ENCODE assay signal across 8 cellular contexts in the genomic region with DNA sequence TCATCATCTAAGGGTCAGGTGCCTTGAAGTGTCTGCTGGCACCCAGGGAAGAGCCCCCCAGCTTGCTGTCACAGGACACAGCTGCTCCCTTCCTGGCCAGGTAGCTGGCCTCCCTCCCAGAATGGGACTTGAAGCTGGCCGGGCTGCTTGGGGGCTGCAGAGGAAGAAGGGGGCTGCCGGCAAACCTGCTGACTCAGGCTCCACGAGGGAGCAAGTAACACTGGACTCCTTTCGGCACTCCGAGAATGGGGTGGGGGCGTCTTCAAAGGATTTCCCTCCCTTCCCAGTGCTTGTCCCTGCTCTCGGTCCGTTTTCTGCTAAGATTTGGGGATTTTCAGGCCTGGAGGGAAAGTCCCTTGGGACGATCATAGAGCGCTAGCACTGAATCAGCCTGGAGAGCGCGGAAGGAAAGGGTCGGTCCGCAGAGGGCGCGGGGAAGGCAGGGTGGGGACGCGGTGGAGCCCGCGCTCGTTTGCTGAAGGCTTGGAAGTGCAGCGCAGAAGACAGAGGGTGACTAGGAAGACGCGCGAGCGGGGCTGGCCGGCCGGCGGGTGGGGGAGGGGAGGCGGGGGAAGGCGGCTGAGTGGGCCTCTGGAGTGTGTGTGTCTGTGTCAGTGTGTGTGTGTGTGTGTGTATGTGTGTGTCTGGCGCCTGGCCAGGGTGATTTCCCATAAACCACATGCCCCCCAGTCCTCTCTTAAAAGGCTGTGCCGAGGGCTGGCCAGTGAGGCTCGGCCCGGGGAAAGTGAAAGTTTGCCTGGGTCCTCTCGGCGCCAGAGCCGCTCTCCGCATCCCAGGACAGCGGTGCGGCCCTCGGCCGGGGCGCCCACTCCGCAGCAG. TPM values are rescaled to one million over a fixed set of nuclear protein-coding genes. Genes with fewer than 3 reads are reported as not detected.
DNase-seq lines count a peak whose midpoint lies in the region; ATAC-seq, FAIRE-seq and TF ChIP-seq lines count a peak whose summit lies in the region.

A gene with protein sequence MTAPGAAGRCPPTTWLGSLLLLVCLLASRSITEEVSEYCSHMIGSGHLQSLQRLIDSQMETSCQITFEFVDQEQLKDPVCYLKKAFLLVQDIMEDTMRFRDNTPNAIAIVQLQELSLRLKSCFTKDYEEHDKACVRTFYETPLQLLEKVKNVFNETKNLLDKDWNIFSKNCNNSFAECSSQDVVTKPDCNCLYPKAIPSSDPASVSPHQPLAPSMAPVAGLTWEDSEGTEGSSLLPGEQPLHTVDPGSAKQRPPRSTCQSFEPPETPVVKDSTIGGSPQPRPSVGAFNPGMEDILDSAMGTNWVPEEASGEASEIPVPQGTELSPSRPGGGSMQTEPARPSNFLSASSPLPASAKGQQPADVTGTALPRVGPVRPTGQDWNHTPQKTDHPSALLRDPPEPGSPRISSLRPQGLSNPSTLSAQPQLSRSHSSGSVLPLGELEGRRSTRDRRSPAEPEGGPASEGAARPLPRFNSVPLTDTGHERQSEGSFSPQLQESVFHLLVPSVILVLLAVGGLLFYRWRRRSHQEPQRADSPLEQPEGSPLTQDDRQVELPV (plus strand): TSS at position 727 of the 840 bp plus-strand sequence. CDS start 175 bp downstream, outside the sequence.

- H2BK12ac ChIP-seq in H1 (ENCODE audit: low read depth, low read length), result peak within 1 kb of the TSS; percentile 92; the same call in 1 of the 2 replicates

- peaks cover 7 to 47% (median 34%) of the 10 kb centered on the region in 4 experiments for H3K27me3 ChIP-seq in H1 (replicated peaks in 1 of 4; ENCODE audit: control insufficient read depth in 3 of 4, extremely low read depth in 1 of 4, insufficient read depth in 3 of 4, low read length in 3 of 4)

- H4K20me1 ChIP-seq in H1 (replicated peaks in 1 of 2; ENCODE audit: control insufficient read depth in 1 of 2, insufficient read depth in 2 of 2, low read length in 2 of 2), result no peaks in the 10 kb centered on the region
- H4K20me1 ChIP-seq in OCI-LY7 (ENCODE audit: insufficient read depth, low read length), result no peaks in the 10 kb centered on the region

- peak within 1 kb of the TSS; percentile 60 for H2BK120ac ChIP-seq in H1 (replicated peaks; ENCODE audit: low read depth, low read length)

- peaks cover 30% of the 10 kb centered on the region for H3K4me1 Mint-ChIP-seq in memory B cell

- H4K5ac ChIP-seq in H1 (ENCODE audit: insufficient read length, low read depth, low read length), result no peak within 1 kb of the TSS

- POLR2A ChIA-PET in H1 (lab: Charles Lee; ENCODE audit: partially characterized antibody) (interaction anchor here (0.8 to 1.7 kb wide), 6 partner anchors 8 to 151 kb away, joined by 3 to 6 read pairs (median 4); no protein-coding TSS in a partner anchor), OCI-LY7 (lab: Charles Lee) (no interaction called here)

- H3K79me2 ChIP-seq in H1 (ENCODE audit: control insufficient read depth in 1 of 2, insufficient read depth in 2 of 2, low read length in 2 of 2) (no peaks in the 10 kb centered on the region), OCI-LY7 (ENCODE audit: insufficient read depth, low read depth, low read length) (no peaks in the 10 kb centered on the region)

- no peaks in the 10 kb centered on the region for H3K9me3 Mint-ChIP-seq in memory B cell

- intact Hi-C loops in OCI-LY7 (cut with micrococcal nuclease; ENCODE audit: unreplicated experiment), result no loop called here

- no peaks in the 10 kb centered on the region for H3K9me2 ChIP-seq in OCI-LY7 (ENCODE audit: insufficient read depth, low read length)

- peak within 1 kb of the TSS; percentile 90 for H3K27ac Mint-ChIP-seq in memory B cell

- no peak for TF ChIP-seq CTCF in H1 (IDR thresholded peaks at IDR 0.05; ENCODE audit: control extremely low read depth in 1 of 3, insufficient read depth in 1 of 3, low read depth in 1 of 3, low read length in 3 of 3)
- no peak for TF ChIP-seq CTCF in OCI-LY7 (conservative IDR thresholded peaks at IDR 0.05; ENCODE audit: low read length)

- H2AFZ ChIP-seq in H1 (ENCODE audit: low read length) (peak within 1 kb of the TSS; percentile 92; the same call in 1 of the 2 replicates), OCI-LY7 (ENCODE audit: low read length) (no peak within 1 kb of the TSS)

- H3K27ac ChIP-seq in H1 (ENCODE audit: low read depth, low read length) (no peak within 1 kb of the TSS), OCI-LY7 (ENCODE audit: low read depth, low read length, poor library complexity, severe bottlenecking) (no peak within 1 kb of the TSS)

- no peak within 1 kb of the TSS for H3K14ac ChIP-seq in H1 (ENCODE audit: insufficient read length)

- peaks cover 12% of the 10 kb centered on the region; the same call in 1 of the 2 replicates for H3K23me2 ChIP-seq in H1 (ENCODE audit: low read depth, low read length)

- 3% methylated on average over 31 of the region's 45 CpGs; no CpG with 5 or more reads in 1 of the 2 experiments for WGBS in H1 (ENCODE audit: extremely low coverage in 1 of 2, insufficient coverage in 1 of 2, insufficient read length in 1 of 2, insufficient replicate concordance in 2 of 2, low coverage in 1 of 2, low lambda C conversion rate in 2 of 2, missing lambda C conversion rate in 1 of 2), 2 experiments

- H3K4ac ChIP-seq in H1 (replicated peaks; ENCODE audit: insufficient read length, low read depth, low read length), result no peak within 1 kb of the TSS

- FAIRE-seq in H1 (lab: Jason Lieb, UNC), result no peak

- H3K79me1 ChIP-seq in H1 (ENCODE audit: low read depth, low read length), result no peaks in the 10 kb centered on the region

- peaks cover 17% of the 10 kb centered on the region for H3K27me3 Mint-ChIP-seq in memory B cell

- peak within 1 kb of the TSS; percentile 94 for H3K18ac ChIP-seq in H1 (ENCODE audit: extremely low read depth, low read length)

- no peak; a peak in 1 of 3 replicates for TF ChIP-seq POLR2A in H1 (IDR thresholded peaks at IDR 0.05; ENCODE audit: control extremely low read depth in 1 of 2, low read depth in 2 of 2, low read length in 2 of 2)

- H3K36me3 ChIP-seq in H1 (ENCODE audit: control insufficient read depth in 2 of 4, insufficient read depth in 4 of 4, low read length in 3 of 4) (0 out of 8 replicates have a peak, but pooled peaks cover 0 to 1% (median 0%) of the 10 kb centered on the region in 4 experiments), OCI-LY7 (ENCODE audit: insufficient read depth, low read length) (no peaks in the 10 kb centered on the region)

- peak within 1 kb of the TSS; percentile 47 to 69 (median 56) for H3K4me3 ChIP-seq in H1 (ENCODE audit: extremely low read depth in 1 of 4, insufficient read depth in 2 of 4, low read depth in 3 of 4, low read length in 4 of 4)
- H3K4me3 ChIP-seq in OCI-LY7 (ENCODE audit: low read depth, low read length, poor library complexity, severe bottlenecking), result no peak within 1 kb of the TSS

- H3K4me3 Mint-ChIP-seq in memory B cell, result peak within 1 kb of the TSS; percentile 93

- no peak for TF ChIP-seq EP300 in H1 (IDR thresholded peaks at IDR 0.05; ENCODE audit: borderline replicate concordance in 1 of 2, low read depth in 2 of 2, low read length in 2 of 2)

- H3K4me1 ChIP-seq in H1 (replicated peaks in 1 of 4; ENCODE audit: control insufficient read depth in 3 of 4, insufficient read depth in 4 of 4, low read length in 3 of 4) (peaks cover 2 to 25% (median 13%) of the 10 kb centered on the region in 4 experiments), OCI-LY7 (ENCODE audit: insufficient read depth, low read length, poor library complexity, severe bottlenecking) (peaks cover 11% of the 10 kb centered on the region)

- peaks cover 2% of the 10 kb centered on the region for H3K36me3 Mint-ChIP-seq in memory B cell

- no peak within 1 kb of the TSS for H2AK5ac ChIP-seq in H1 (ENCODE audit: low read depth, low read length)

- no peak within 1 kb of the TSS for H3K56ac ChIP-seq in H1 (replicated peaks; ENCODE audit: insufficient read length, low read depth, low read length)

- peak within 1 kb of the TSS; percentile 31 to 81 (median 40); a peak in 6 of 7 replicates for H3K9ac ChIP-seq in H1 (replicated peaks in 1 of 4; ENCODE audit: extremely low read depth in 1 of 4, low read depth in 3 of 4, low read length in 3 of 4)

- H2BK5ac ChIP-seq in H1 (ENCODE audit: low read depth, low read length), result peak within 1 kb of the TSS; percentile 60; the same call in 1 of the 2 replicates

- H2BK20ac ChIP-seq in H1 (ENCODE audit: low read length), result 0 out of 2 replicates have a peak within 1 kb of the TSS, but pooled peaks have one; percentile 52

- peak; percentile 38 for ATAC-seq in memory B cell (ENCODE audit: low read depth)

- CTCF ChIA-PET in H1 (lab: Charles Lee; ENCODE audit: partially characterized antibody) (interaction anchor here (1.3 to 11.7 kb wide), 3 partner anchors 17 to 133 kb away, joined by 3 to 94 read pairs (median 7); no protein-coding TSS in a partner anchor), OCI-LY7 (lab: Charles Lee; ENCODE audit: unreplicated experiment) (no interaction called here)

- no TSS peak for BruUV-seq in OCI-LY7 (replicated peaks; lab: Mats Ljungman, UMichigan)

- peak within 1 kb of the TSS; percentile 37 for H4K91ac ChIP-seq in H1 (replicated peaks; ENCODE audit: insufficient read length, low read length)

- H3K4me2 ChIP-seq in H1 (ENCODE audit: insufficient read depth in 1 of 2, low read depth in 2 of 2, low read length in 2 of 2) (peak within 1 kb of the TSS; percentile 72 to 95), OCI-LY7 (ENCODE audit: low read length) (no peak within 1 kb of the TSS)

- TF ChIP-seq RAD21 in H1 (IDR thresholded peaks at IDR 0.05 in 1 of 2, conservative IDR thresholded peaks at IDR 0.05 in 1 of 2; ENCODE audit: low read depth in 2 of 2, low read length in 2 of 2), result 0 out of 4 replicates have a peak, but pooled peaks of 1 of the 2 experiments have one; percentile 5

- H4K8ac ChIP-seq in H1 (ENCODE audit: extremely low read depth, insufficient read depth, low read length), result no peak within 1 kb of the TSS; the same call in 1 of the 2 replicates

- peak within 1 kb of the TSS; percentile 85; the same call in 1 of the 2 replicates for H2BK15ac ChIP-seq in H1 (ENCODE audit: low read length)

- no peak within 1 kb of the TSS for H3K23ac ChIP-seq in H1 (ENCODE audit: insufficient read length)

- peak; percentile 47 for DNase-seq in NCI-H1092 treated with DMSO at 0.1 percent for 48 hours (lab: John Stamatoyannopoulos, UW)
- no peak for DNase-seq in NCI-H1092 (lab: John Stamatoyannopoulos, UW)
- peak; percentile 18 for DNase-seq in NCI-H2196 treated with DMSO at 0.1 percent for 48 hours (lab: John Stamatoyannopoulos, UW; ENCODE audit: unreplicated experiment)
- DNase-seq in activated CD8-positive, alpha-beta memory T cell treated with anti-CD3 and anti-CD28 coated beads, Interleukin-2, amount 50 U/mL, for 24 hours (ENCODE audit: extremely low read depth), result peak; percentile 30
- peak in 1 of 2 experiments; percentile 62 for DNase-seq in H1 (ENCODE audit: low read depth in 1 of 2, low spot score in 2 of 2)
- peak; percentile 52 to 57 for DNase-seq in memory B cell (ENCODE audit: low spot score in 2 of 2)
- peak; percentile 44 to 53 (median 44) for DNase-seq in stimulated activated CD4-positive, alpha-beta T cell treated with anti-CD3 and anti-CD28 coated beads, TNF-alpha, amount 100 ng/mL, for 48 hours (ENCODE audit: low read depth in 3 of 3)
- DNase-seq in OCI-LY7 (ENCODE audit: low spot score), result no peak

- H3K9me3 ChIP-seq in H1 (ENCODE audit: insufficient read depth in 2 of 2, low read depth in 1 of 2, low read length in 1 of 2) (no peaks in the 10 kb centered on the region), OCI-LY7 (ENCODE audit: low read length) (no peaks in the 10 kb centered on the region)

RNA-seq across cellular contexts. Expression of the gene that starts here (rescaled TPM):
- 2.0 and 3.3 TPM in 2 replicates for total RNA-seq in H1 (2021; fragmentation: NEBNext Ultra II Directional; extraction: Animal tissue kit (Norgen Biotek cat#: 25700))
- 4.2 and 5.4 TPM in 2 replicates for polyA plus RNA-seq in H1 (2011; rRNA removed)
- polyA plus RNA-seq in H1 (2011; cell fraction: cytosol; rRNA removed), result 3.4 TPM
- polyA plus RNA-seq in H1 (2011; cell fraction: nucleus; rRNA removed), result 6.3 TPM
- polyA plus RNA-seq in H1 (2012, experiment 1 of 2), result 2.0 to 4.0 TPM (median 3.2 TPM) in 4 replicates
- 4.0 TPM for polyA plus RNA-seq in H1 (2012, experiment 2 of 2)
- polyA plus RNA-seq in H1 (2013, experiment 1 of 2), result 1.8 TPM
- 1.5 TPM for polyA plus RNA-seq in H1 (2013, experiment 2 of 2)
- 4.0 and 4.2 TPM in 2 replicates for polyA minus RNA-seq in H1 (2011; rRNA and poly(A)+ RNA removed)
- 4.2 TPM for polyA minus RNA-seq in H1 (2011; cell fraction: cytosol; rRNA and poly(A)+ RNA removed)
- 2.6 TPM for polyA minus RNA-seq in H1 (2011; cell fraction: nucleus; rRNA and poly(A)+ RNA removed)
- not detected in 2 replicates for total RNA-seq in OCI-LY7 (2014; rRNA removed; shearing (Covaris generic))
- total RNA-seq in OCI-LY7 (2022), result not detected in 2 replicates

Comparison
In these comparisons a context has a peak if more than half of its experiments do, and no peak if none do; other contexts are left out.
1. DNase-seq: peak in NCI-H1092 treated with DMSO at 0.1 percent for 48 hours (single experiment), NCI-H2196 treated with DMSO at 0.1 percent for 48 hours (single experiment), activated CD8-positive, alpha-beta memory T cell treated with anti-CD3 and anti-CD28 coated beads, Interleukin-2, amount 50 U/mL, for 24 hours (single experiment), memory B cell (2 of 2) and stimulated activated CD4-positive, alpha-beta T cell treated with anti-CD3 and anti-CD28 coated beads, TNF-alpha, amount 100 ng/mL, for 48 hours (3 of 3); none in NCI-H1092 (single experiment) and OCI-LY7 (single experiment).